ENCODE assay signal across 1 cellular context in the genomic region with DNA sequence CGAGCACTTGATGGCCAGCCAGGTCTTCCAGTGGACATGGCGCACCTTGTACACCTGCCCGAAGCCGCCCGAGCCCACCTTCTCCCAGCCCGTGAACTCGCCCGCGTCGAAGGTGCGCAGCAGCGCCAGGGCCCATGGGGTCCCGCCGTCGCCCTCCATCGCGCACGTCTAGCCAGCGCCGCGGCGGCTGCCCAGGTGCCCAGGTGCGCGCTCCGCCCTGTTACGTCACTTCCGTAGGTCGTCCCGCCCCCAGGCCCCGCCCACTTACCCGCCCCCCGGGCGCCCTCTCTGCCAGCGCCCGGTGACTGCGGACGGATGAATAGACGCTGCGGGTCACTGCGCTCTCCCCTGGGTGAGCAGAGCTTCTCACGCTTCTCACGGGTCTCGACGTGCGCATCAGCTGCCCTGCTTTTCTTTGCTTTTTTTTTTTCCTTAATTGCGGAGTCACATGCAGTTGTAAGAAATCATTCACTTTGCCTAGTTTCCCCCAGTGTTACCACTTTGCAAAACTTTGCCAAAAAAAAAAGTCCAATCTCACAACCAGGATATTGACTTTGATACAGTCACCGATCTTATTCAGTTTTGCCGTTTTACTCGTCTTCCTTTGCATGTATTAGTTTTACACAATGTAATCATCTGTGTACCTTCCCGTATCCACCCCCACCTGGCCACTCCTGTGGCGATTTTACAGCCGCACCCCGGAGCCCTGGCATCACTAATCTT.
TF ChIP-seq lines count a peak whose summit lies in the region.

Gene RIPK4, minus strand, starts transcription at position 170 of the 723 bp plus-strand sequence. Its CDS starts 11 bp downstream, at position 159.

TF ChIP-seq in HepG2, 621 proteins besides CTCF, POLR2A, EP300 and RAD21 (continued from another document and continues in another):
- TF ChIP-seq SNAPC4 (CRISPR knock-in tag; IDR thresholded peaks at IDR 0.05) (no peak), ZBTB34 (CRISPR knock-in tag; IDR thresholded peaks at IDR 0.05) (no peak), TEF (CRISPR knock-in tag; IDR thresholded peaks at IDR 0.05) (no peak), ZNF672 (CRISPR knock-in tag; IDR thresholded peaks at IDR 0.05) (no peak), ZNF670 (CRISPR knock-in tag; IDR thresholded peaks at IDR 0.05; ENCODE audit: borderline replicate concordance) (no peak), ZBTB25 (CRISPR knock-in tag; IDR thresholded peaks at IDR 0.05) (peak; percentile 34; the same call in 1 of the 2 replicates), ZNF788 (CRISPR knock-in tag; IDR thresholded peaks at IDR 0.05; ENCODE audit: borderline replicate concordance) (no peak), ZNF121 (CRISPR knock-in tag; IDR thresholded peaks at IDR 0.05) (no peak), ZNF33B (CRISPR knock-in tag; IDR thresholded peaks at IDR 0.05) (no peak), IKZF5 (CRISPR knock-in tag; IDR thresholded peaks at IDR 0.05) (no peak), MED1 (CRISPR knock-in tag; IDR thresholded peaks at IDR 0.05) (peak; percentile 43), SMARCE1 (IDR thresholded peaks at IDR 0.05; ENCODE audit: borderline replicate concordance) (no peak), ZBTB40 (IDR thresholded peaks at IDR 0.05) (no peak), ZBTB40 (CRISPR knock-in tag; IDR thresholded peaks at IDR 0.05) (peak; percentile 54; the same call in 1 of the 2 replicates), ZNF337 (CRISPR knock-in tag; IDR thresholded peaks at IDR 0.05; ENCODE audit: borderline replicate concordance, low read depth) (no peak), ATF7 (IDR thresholded peaks at IDR 0.05) (no peak), ATF7 (CRISPR knock-in tag; IDR thresholded peaks at IDR 0.05) (0 out of 2 replicates have a peak, but pooled peaks have one; percentile 47)
- TF ChIP-seq, protein P1, sequence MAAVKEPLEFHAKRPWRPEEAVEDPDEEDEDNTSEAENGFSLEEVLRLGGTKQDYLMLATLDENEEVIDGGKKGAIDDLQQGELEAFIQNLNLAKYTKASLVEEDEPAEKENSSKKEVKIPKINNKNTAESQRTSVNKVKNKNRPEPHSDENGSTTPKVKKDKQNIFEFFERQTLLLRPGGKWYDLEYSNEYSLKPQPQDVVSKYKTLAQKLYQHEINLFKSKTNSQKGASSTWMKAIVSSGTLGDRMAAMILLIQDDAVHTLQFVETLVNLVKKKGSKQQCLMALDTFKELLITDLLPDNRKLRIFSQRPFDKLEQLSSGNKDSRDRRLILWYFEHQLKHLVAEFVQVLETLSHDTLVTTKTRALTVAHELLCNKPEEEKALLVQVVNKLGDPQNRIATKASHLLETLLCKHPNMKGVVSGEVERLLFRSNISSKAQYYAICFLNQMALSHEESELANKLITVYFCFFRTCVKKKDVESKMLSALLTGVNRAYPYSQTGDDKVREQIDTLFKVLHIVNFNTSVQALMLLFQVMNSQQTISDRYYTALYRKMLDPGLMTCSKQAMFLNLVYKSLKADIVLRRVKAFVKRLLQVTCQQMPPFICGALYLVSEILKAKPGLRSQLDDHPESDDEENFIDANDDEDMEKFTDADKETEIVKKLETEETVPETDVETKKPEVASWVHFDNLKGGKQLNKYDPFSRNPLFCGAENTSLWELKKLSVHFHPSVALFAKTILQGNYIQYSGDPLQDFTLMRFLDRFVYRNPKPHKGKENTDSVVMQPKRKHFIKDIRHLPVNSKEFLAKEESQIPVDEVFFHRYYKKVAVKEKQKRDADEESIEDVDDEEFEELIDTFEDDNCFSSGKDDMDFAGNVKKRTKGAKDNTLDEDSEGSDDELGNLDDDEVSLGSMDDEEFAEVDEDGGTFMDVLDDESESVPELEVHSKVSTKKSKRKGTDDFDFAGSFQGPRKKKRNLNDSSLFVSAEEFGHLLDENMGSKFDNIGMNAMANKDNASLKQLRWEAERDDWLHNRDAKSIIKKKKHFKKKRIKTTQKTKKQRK (IDR thresholded peaks at IDR 0.05; ENCODE audit: low read length) = no peak
- TF ChIP-seq, protein P2, sequence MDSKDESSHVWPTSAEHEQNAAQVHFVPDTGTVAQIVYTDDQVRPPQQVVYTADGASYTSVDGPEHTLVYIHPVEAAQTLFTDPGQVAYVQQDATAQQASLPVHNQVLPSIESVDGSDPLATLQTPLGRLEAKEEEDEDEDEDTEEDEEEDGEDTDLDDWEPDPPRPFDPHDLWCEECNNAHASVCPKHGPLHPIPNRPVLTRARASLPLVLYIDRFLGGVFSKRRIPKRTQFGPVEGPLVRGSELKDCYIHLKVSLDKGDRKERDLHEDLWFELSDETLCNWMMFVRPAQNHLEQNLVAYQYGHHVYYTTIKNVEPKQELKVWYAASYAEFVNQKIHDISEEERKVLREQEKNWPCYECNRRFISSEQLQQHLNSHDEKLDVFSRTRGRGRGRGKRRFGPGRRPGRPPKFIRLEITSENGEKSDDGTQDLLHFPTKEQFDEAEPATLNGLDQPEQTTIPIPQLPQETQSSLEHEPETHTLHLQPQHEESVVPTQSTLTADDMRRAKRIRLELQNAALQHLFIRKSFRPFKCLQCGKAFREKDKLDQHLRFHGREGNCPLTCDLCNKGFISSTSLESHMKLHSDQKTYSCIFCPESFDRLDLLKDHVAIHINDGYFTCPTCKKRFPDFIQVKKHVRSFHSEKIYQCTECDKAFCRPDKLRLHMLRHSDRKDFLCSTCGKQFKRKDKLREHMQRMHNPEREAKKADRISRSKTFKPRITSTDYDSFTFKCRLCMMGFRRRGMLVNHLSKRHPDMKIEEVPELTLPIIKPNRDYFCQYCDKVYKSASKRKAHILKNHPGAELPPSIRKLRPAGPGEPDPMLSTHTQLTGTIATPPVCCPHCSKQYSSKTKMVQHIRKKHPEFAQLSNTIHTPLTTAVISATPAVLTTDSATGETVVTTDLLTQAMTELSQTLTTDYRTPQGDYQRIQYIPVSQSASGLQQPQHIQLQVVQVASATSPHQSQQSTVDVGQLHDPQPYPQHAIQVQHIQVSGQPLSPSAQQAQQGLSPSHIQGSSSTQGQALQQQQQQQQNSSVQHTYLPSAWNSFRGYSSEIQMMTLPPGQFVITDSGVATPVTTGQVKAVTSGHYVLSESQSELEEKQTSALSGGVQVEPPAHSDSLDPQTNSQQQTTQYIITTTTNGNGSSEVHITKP (CRISPR knock-in tag; IDR thresholded peaks at IDR 0.05; ENCODE audit: low read depth) = no peak
